Comparison of ENCODE assay signal across 12 cellular contexts in the genomic region with DNA sequence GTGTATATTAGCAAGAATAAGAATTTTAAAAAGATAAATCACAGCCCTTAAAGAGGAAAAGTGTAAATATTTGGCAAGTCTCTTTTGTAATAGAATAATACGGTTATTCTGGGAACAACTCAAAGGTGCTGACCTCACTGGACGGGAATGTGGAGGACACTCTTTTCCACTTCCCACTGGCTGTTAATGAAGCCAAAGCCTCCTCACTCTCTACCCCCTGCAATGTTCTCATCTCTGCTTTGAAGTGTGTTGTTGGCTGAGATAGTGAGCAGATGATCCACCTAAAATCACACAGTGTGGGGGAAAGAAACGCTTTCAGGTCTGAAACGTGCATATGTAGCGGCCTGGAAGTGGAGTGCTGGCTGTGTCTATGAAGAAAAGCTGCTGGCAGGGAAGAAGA. TPM values are rescaled to one million over a fixed set of nuclear protein-coding genes. Genes with fewer than 3 reads are reported as not detected.
DNase-seq lines count a peak whose midpoint lies in the region; ATAC-seq, FAIRE-seq and TF ChIP-seq lines count a peak whose summit lies in the region.
"Had no signal": no experiment of that assay in that cellular context is flagged by ENCODE, and none has a peak within 500 bp of the region (broad histone marks: within the 10 kb centered on the region; RNA-seq: fewer than 3 reads in every experiment).

No MANE protein-coding gene starts in this region.

- no peaks in the 10 kb centered on the region for H3K27me3 Mint-ChIP-seq in activated T-cell treated with anti-CD3 and anti-CD28 coated beads, Interleukin-2, amount 50 U/mL, for 72 hours (ENCODE audit: low read depth)
- H3K27me3 Mint-ChIP-seq: effector memory CD8-positive, alpha-beta T cell had no signal

- no peaks in the 10 kb centered on the region for H3K9me3 ChIP-seq in right atrium auricular region

- no peak overlapping the region for H3K27ac ChIP-seq in right atrium auricular region

- H3K4me1 Mint-ChIP-seq in activated T-cell treated with anti-CD3 and anti-CD28 coated beads, Interleukin-2, amount 50 U/mL, for 72 hours (ENCODE audit: low read depth) = no peaks in the 10 kb centered on the region

- no peak overlapping the region for H3K27ac Mint-ChIP-seq in activated T-cell treated with anti-CD3 and anti-CD28 coated beads, Interleukin-2, amount 50 U/mL, for 72 hours

- DNase-seq in Right ventricle myocardium superior (no peak), right atrium auricular region (ENCODE audit: low spot score) (no peak), cardiac fibroblast (ENCODE audit: low read depth in 2 of 2) (peak; percentile 79 to 87), kidney tubule cell (ENCODE audit: low spot score) (peak; percentile 85), urothelium cell line (ENCODE audit: low spot score) (peak; percentile 40), HT-29 (ENCODE audit: low spot score) (no peak)
- no peak for DNase-seq in activated T-cell treated with anti-CD3 and anti-CD28 coated beads, Interleukin-2, amount 50 U/mL, for 72 hours
- DNase-seq: effector memory CD8-positive, alpha-beta T cell; Kasumi-1; RPMI8226 had no signal

- H3K4me3 Mint-ChIP-seq in activated T-cell treated with anti-CD3 and anti-CD28 coated beads, Interleukin-2, amount 50 U/mL, for 72 hours = no peak overlapping the region
- H3K4me3 Mint-ChIP-seq: effector memory CD8-positive, alpha-beta T cell had no signal

- H3K36me3 ChIP-seq in right atrium auricular region = no peaks in the 10 kb centered on the region

- no peak for FAIRE-seq in urothelium cell line (lab: Jason Lieb, UNC)

- H3K4me1 ChIP-seq in right atrium auricular region = peaks cover 0 to 9% of the 10 kb centered on the region in 2 donors

- no peak for TF ChIP-seq CTCF in right atrium auricular region (IDR thresholded peaks at IDR 0.05)
- TF ChIP-seq CTCF in cardiac fibroblast (IDR thresholded peaks at IDR 0.05; ENCODE audit: low read depth, low read length) = no peak

- H3K4me3 ChIP-seq in right atrium auricular region = no peak overlapping the region
- no peak overlapping the region for H3K4me3 ChIP-seq in cardiac fibroblast (replicated peaks in 1 of 2; ENCODE audit: low read depth in 2 of 2, low read length in 2 of 2)

- H3K36me3 Mint-ChIP-seq in activated T-cell treated with anti-CD3 and anti-CD28 coated beads, Interleukin-2, amount 50 U/mL, for 72 hours (ENCODE audit: insufficient read depth in 2 of 2) = peaks cover 7 to 11% of the 10 kb centered on the region in 2 donors

- ATAC-seq in Right ventricle myocardium superior (ENCODE audit: poor library complexity) = peak; percentile 80
- ATAC-seq in activated T-cell treated with anti-CD3 and anti-CD28 coated beads, Interleukin-2, amount 50 U/mL, for 72 hours (replicated peaks in 1 of 2) = no peak
- ATAC-seq in HG02610 (IDR thresholded peaks at IDR 0.05; ENCODE audit: unreplicated experiment) = no peak
- ATAC-seq: effector memory CD8-positive, alpha-beta T cell; HCT116 had no signal

- H3K9me3 Mint-ChIP-seq in activated T-cell treated with anti-CD3 and anti-CD28 coated beads, Interleukin-2, amount 50 U/mL, for 72 hours = no peaks in the 10 kb centered on the region
- H3K9me3 Mint-ChIP-seq: effector memory CD8-positive, alpha-beta T cell had no signal

- no peaks in the 10 kb centered on the region for H3K27me3 ChIP-seq in right atrium auricular region

- intact Hi-C loops in Right ventricle myocardium superior (cut with DNase I) = no loop called here

RNA-seq across cellular contexts. Expression of gene SEL1L3, which starts 49.1 kb away (rescaled TPM):
- 3.2 TPM for total RNA-seq in Right ventricle myocardium superior
- 1 to 10 TPM; 5.4 to 7.2 TPM for total RNA-seq in right atrium auricular region
- 10 to 100 TPM; 27.7 to 61.2 TPM for total RNA-seq in activated T-cell treated with anti-CD3 and anti-CD28 coated beads, Interleukin-2, amount 50 U/mL, for 72 hours
- 54.4 and 55.9 TPM in 2 replicates for total RNA-seq in HT-29 (2014; rRNA removed; shearing (Covaris generic))

Comparison
In these comparisons a context has a peak if more than half of its experiments do, and no peak if none do; other contexts are left out.
1. DNase-seq: peak in cardiac fibroblast (2 of 2), kidney tubule cell (single experiment) and urothelium cell line (single experiment); none in Right ventricle myocardium superior (single experiment), right atrium auricular region (single experiment), activated T-cell treated with anti-CD3 and anti-CD28 coated beads, Interleukin-2, amount 50 U/mL, for 72 hours (0 of 2) and HT-29 (single experiment).